ENCODE assay signal across 8 cellular contexts in genomic region chr14:105167303-105168092, GRCh38. TPM values are rescaled to one million over a fixed set of nuclear protein-coding genes. Genes with fewer than 3 reads are reported as not detected.
DNase-seq lines count a peak whose midpoint lies in the region; ATAC-seq and TF ChIP-seq lines count a peak whose summit lies in the region.

No MANE protein-coding gene starts in this region.

- no peaks in the 10 kb centered on the region for H3K9me3 ChIP-seq in Peyer's patch

- ATAC-seq in GM19395 (IDR thresholded peaks at IDR 0.05; ENCODE audit: unreplicated experiment) (no peak), GM18498 (IDR thresholded peaks at IDR 0.05; ENCODE audit: unreplicated experiment) (no peak)

- H3K4me1 ChIP-seq in Peyer's patch: peaks cover 0 to 41% (median 15%) of the 10 kb centered on the region in 4 donors

- TF ChIP-seq CTCF in Peyer's patch (IDR thresholded peaks at IDR 0.05): peak in 3 of 6 experiments; percentile 45 to 46 (median 46)

- H3K4me3 ChIP-seq in Peyer's patch: peak overlapping the region; percentile 25 to 63 (median 55)
- peak overlapping the region; percentile 29 to 52 (median 42) for H3K4me3 ChIP-seq in skin epidermis

- H3K27me3 ChIP-seq in Peyer's patch: no peaks in the 10 kb centered on the region

- TF ChIP-seq POLR2A in Peyer's patch (IDR thresholded peaks at IDR 0.05): no peak

- H3K36me3 ChIP-seq in Peyer's patch: no peaks in the 10 kb centered on the region

- H3K27ac ChIP-seq in Peyer's patch: no peak overlapping the region
- peak overlapping the region in 10 of 21 experiments; percentile 28 to 82 (median 55) for H3K27ac ChIP-seq in skin epidermis

- DNase-seq in NCI-H2227 (lab: John Stamatoyannopoulos, UW; ENCODE audit: unreplicated experiment) (peak; percentile 49), NCI-H2227 treated with DMSO at 0.1 percent for 48 hours (lab: John Stamatoyannopoulos, UW) (no peak), Peyer's patch (peak in 1 of 3 donors; percentile 63), germinal center (ENCODE audit: low spot score) (peak; percentile 47), Kasumi-1 (lab: John Stamatoyannopoulos, UW) (no peak)

RNA-seq across cellular contexts. Expression of gene JAG2, which starts 1.1 kb away (rescaled TPM):
- total RNA-seq in Peyer's patch: 10 to 100 TPM in 3 of 4 donors, 1 to 10 TPM in 1; 7.5 to 33.0 (median 11.2) TPM

RNA-seq across cellular contexts. Expression of gene NUDT14, which starts 13.6 kb away (rescaled TPM):
- 10 to 100 TPM in 3 of 4 donors, 1 to 10 TPM in 1; 6.6 to 47.7 (median 25.7) TPM for total RNA-seq in Peyer's patch

Comparison
In these comparisons a context has a peak if more than half of its experiments do, and no peak if none do; other contexts are left out.
1. DNase-seq: peak in NCI-H2227 (single experiment) and germinal center (single experiment); none in NCI-H2227 treated with DMSO at 0.1 percent for 48 hours (single experiment) and Kasumi-1 (0 of 2).